ENCODE assay signal across 24 cellular contexts in the genomic region with DNA sequence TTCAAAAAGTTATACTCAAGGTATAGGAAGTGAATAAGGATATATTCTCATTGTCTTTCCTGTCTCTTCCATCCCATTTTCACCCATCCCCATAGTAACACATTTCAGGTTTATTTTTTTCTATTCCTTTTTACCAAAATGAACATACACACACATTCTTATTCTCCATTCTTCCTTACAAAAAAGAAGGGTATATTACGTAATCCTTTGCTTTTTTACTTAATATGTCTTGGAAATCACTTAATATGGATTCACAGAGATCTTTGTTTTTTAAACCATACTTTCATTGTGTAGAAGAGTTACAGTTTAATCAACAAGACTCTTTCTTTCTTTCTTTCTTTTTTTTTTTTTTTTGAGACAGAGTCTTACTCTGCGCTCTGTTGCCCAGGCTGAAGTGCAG.
A peak's percentile ranks its signal among the peaks of the same experiment; 100 is the strongest.
DNase-seq lines count a peak whose midpoint lies in the region; ATAC-seq, FAIRE-seq and TF ChIP-seq lines count a peak whose summit lies in the region.
"Had no signal": no experiment of that assay in that cellular context is flagged by ENCODE, and none has a peak within 500 bp of the region (broad histone marks: within the 10 kb centered on the region; RNA-seq: fewer than 3 reads in every experiment).

No MANE protein-coding gene starts in this region.

- TF ChIP-seq CTCF in osteocyte (IDR thresholded peaks at IDR 0.05) = no peak
- no peak for TF ChIP-seq CTCF in mucosa of descending colon (IDR thresholded peaks at IDR 0.05)
- no peak for TF ChIP-seq CTCF in gastrocnemius medialis (IDR thresholded peaks at IDR 0.05 in 4 of 5, conservative IDR thresholded peaks at IDR 0.05 in 1 of 5)

- no peak overlapping the region for H3K9ac ChIP-seq in adipocyte (ENCODE audit: low read length)
- H3K9ac ChIP-seq: GM23248 had no signal

- H3K27ac ChIP-seq in gastrocnemius medialis = no peak overlapping the region
- H3K27ac ChIP-seq: A549, GM23248, PC-9 had no signal

- no peak overlapping the region for H3K4me3 Mint-ChIP-seq in activated T-cell treated with anti-CD3 and anti-CD28 coated beads, Interleukin-2, amount 50 U/mL, for 72 hours
- H3K4me3 Mint-ChIP-seq in osteocyte (ENCODE audit: unreplicated experiment) = no peak overlapping the region
- H3K4me3 Mint-ChIP-seq: B cell, H9, HFFc6 had no signal

- H3K27ac Mint-ChIP-seq in activated T-cell treated with anti-CD3 and anti-CD28 coated beads, Interleukin-2, amount 50 U/mL, for 72 hours = peak overlapping the region; percentile 68
- peak overlapping the region; percentile 62 for H3K27ac Mint-ChIP-seq in osteocyte (ENCODE audit: unreplicated experiment)
- H3K27ac Mint-ChIP-seq: H9, HFFc6 had no signal

- no peak for ATAC-seq in activated T-cell treated with anti-CD3 and anti-CD28 coated beads, Interleukin-2, amount 50 U/mL, for 72 hours (replicated peaks in 1 of 2)
- ATAC-seq in mucosa of descending colon = no peak
- no peak for ATAC-seq in gastrocnemius medialis
- no peak for ATAC-seq in GM21619 (IDR thresholded peaks at IDR 0.05; ENCODE audit: unreplicated experiment)
- ATAC-seq: A549 had no signal

- peaks cover 7 to 33% of the 10 kb centered on the region in 2 donors for H3K36me3 Mint-ChIP-seq in activated T-cell treated with anti-CD3 and anti-CD28 coated beads, Interleukin-2, amount 50 U/mL, for 72 hours (ENCODE audit: insufficient read depth in 2 of 2)
- H3K36me3 Mint-ChIP-seq in osteocyte (ENCODE audit: unreplicated experiment) = peaks cover 45% of the 10 kb centered on the region

- no peaks in the 10 kb centered on the region for H3K9me3 ChIP-seq in adipocyte (ENCODE audit: control insufficient read depth, low read length)
- H3K9me3 ChIP-seq in mucosa of descending colon = no peaks in the 10 kb centered on the region
- H3K9me3 ChIP-seq in gastrocnemius medialis = no peaks in the 10 kb centered on the region
- H3K9me3 ChIP-seq: A549 had no signal

- intact Hi-C loops in mucosa of descending colon (cut with DNase I, micrococcal nuclease) = no loop called here
- intact Hi-C loops in gastrocnemius medialis (cut with DNase I; ENCODE audit: low total_unique reads) = no loop called here

- H3K27me3 Mint-ChIP-seq in activated T-cell treated with anti-CD3 and anti-CD28 coated beads, Interleukin-2, amount 50 U/mL, for 72 hours (ENCODE audit: low read depth) = no peaks in the 10 kb centered on the region
- no peaks in the 10 kb centered on the region for H3K27me3 Mint-ChIP-seq in osteocyte (ENCODE audit: unreplicated experiment)
- H3K27me3 Mint-ChIP-seq: B cell had no signal

- H3K36me3 ChIP-seq in adipocyte (ENCODE audit: control insufficient read depth, insufficient read depth, low read length, severe bottlenecking) = peaks cover 58% of the 10 kb centered on the region
- H3K36me3 ChIP-seq in mucosa of descending colon (ENCODE audit: low read depth) = no peaks in the 10 kb centered on the region
- H3K36me3 ChIP-seq in gastrocnemius medialis = peaks cover 0 to 63% of the 10 kb centered on the region in 2 donors

- H3K27me3 ChIP-seq in adipocyte (replicated peaks; ENCODE audit: control insufficient read depth, insufficient read depth, low read length) (no peaks in the 10 kb centered on the region), gastrocnemius medialis (no peaks in the 10 kb centered on the region)

- H3K4me1 Mint-ChIP-seq in activated T-cell treated with anti-CD3 and anti-CD28 coated beads, Interleukin-2, amount 50 U/mL, for 72 hours (ENCODE audit: low read depth) = no peaks in the 10 kb centered on the region
- H3K4me1 Mint-ChIP-seq in osteocyte (ENCODE audit: unreplicated experiment) = no peaks in the 10 kb centered on the region
- H3K4me1 Mint-ChIP-seq: B cell, H9 had no signal

- H3K4me1 ChIP-seq in adipocyte (ENCODE audit: control insufficient read depth, insufficient read depth, low read length) = peaks cover 16% of the 10 kb centered on the region
- H3K4me1 ChIP-seq in mucosa of descending colon (ENCODE audit: low read depth) = no peaks in the 10 kb centered on the region
- H3K4me1 ChIP-seq in gastrocnemius medialis = peaks cover 0 to 7% of the 10 kb centered on the region in 2 donors
- H3K4me1 ChIP-seq: A549 had no signal

- no peak overlapping the region for H3K4me3 ChIP-seq in adipocyte (ENCODE audit: low read length)
- no peak overlapping the region for H3K4me3 ChIP-seq in mucosa of descending colon
- H3K4me3 ChIP-seq in gastrocnemius medialis = no peak overlapping the region
- H3K4me3 ChIP-seq: A549, GM23248, PC-9 had no signal

- no peaks in the 10 kb centered on the region for H3K9me3 Mint-ChIP-seq in activated T-cell treated with anti-CD3 and anti-CD28 coated beads, Interleukin-2, amount 50 U/mL, for 72 hours
- no peaks in the 10 kb centered on the region for H3K9me3 Mint-ChIP-seq in osteocyte (ENCODE audit: unreplicated experiment)
- H3K9me3 Mint-ChIP-seq: H9, HFFc6 had no signal

- no peak for DNase-seq in activated T-cell treated with anti-CD3 and anti-CD28 coated beads, Interleukin-2, amount 50 U/mL, for 72 hours
- no peak for DNase-seq in activated T-cell treated with anti-CD3 and anti-CD28 coated beads, Interleukin-2, amount 50 U/mL, for 48 hours
- DNase-seq in adipocyte (ENCODE audit: low read depth) (peak; percentile 14), osteocyte (ENCODE audit: extremely low spot score, unreplicated experiment) (no peak), mucosa of descending colon (no peak), gastrocnemius medialis (no peak)
- DNase-seq: COR-L47, DMS79, GM23248, H9, HFFc6, NCI-H1105, NCI-H146, NCI-H2029 treated with DMSO at 0.1 percent for 48 hours, NCI-H226, NCI-H510A treated with DMSO at 0.1 percent for 48 hours, NCI-H748 treated with DMSO at 0.1 percent for 48 hours, PC-9, RPMI8226, SHP77 had no signal

- in situ Hi-C loops in gastrocnemius medialis (cut with MboI; ENCODE audit: low sequenced_read_pairs in 4 of 4) = no loop called here

- FAIRE-seq in G401.6 (lab: Jason Lieb, UNC) = peak; percentile 3
- FAIRE-seq: A549 had no signal

- TF ChIP-seq POLR2A in gastrocnemius medialis (IDR thresholded peaks at IDR 0.05) = no peak
